ENCODE assay signal across 1 cellular context in the genomic region with DNA sequence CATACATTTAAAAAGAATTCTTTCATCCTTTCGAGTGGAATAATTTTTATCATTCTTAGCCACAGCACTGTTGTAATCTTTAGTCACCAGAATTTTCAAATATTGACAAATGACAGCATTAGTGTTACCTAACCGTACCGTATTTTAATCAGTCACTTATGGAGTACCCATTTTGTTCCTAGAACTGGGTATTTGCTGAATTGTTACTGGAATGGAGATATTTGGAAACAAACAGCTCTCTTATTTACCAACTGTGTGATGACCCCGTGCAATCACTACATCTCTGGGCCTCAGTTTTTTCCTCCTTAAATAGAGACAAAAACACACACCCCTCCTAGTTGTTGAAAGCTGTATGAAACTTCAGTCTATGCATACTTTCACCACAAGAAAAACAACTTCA.
TF ChIP-seq lines count a peak whose summit lies in the region.

No MANE protein-coding gene starts in this region.

TF ChIP-seq in HepG2, 621 proteins besides CTCF, POLR2A, EP300 and RAD21 (continued from another document and continues in another):
- TF ChIP-seq, protein P1, sequence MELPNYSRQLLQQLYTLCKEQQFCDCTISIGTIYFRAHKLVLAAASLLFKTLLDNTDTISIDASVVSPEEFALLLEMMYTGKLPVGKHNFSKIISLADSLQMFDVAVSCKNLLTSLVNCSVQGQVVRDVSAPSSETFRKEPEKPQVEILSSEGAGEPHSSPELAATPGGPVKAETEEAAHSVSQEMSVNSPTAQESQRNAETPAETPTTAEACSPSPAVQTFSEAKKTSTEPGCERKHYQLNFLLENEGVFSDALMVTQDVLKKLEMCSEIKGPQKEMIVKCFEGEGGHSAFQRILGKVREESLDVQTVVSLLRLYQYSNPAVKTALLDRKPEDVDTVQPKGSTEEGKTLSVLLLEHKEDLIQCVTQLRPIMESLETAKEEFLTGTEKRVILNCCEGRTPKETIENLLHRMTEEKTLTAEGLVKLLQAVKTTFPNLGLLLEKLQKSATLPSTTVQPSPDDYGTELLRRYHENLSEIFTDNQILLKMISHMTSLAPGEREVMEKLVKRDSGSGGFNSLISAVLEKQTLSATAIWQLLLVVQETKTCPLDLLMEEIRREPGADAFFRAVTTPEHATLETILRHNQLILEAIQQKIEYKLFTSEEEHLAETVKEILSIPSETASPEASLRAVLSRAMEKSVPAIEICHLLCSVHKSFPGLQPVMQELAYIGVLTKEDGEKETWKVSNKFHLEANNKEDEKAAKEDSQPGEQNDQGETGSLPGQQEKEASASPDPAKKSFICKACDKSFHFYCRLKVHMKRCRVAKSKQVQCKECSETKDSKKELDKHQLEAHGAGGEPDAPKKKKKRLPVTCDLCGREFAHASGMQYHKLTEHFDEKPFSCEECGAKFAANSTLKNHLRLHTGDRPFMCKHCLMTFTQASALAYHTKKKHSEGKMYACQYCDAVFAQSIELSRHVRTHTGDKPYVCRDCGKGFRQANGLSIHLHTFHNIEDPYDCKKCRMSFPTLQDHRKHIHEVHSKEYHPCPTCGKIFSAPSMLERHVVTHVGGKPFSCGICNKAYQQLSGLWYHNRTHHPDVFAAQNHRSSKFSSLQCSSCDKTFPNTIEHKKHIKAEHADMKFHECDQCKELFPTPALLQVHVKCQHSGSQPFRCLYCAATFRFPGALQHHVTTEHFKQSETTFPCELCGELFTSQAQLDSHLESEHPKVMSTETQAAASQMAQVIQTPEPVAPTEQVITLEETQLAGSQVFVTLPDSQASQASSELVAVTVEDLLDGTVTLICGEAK (IDR thresholded peaks at IDR 0.05): no peak
- TF ChIP-seq, protein P1 (CRISPR knock-in tag; IDR thresholded peaks at IDR 0.05): no peak
- peak; percentile 84 for TF ChIP-seq CEBPG (CRISPR knock-in tag; IDR thresholded peaks at IDR 0.05)
- no peak for TF ChIP-seq HDAC6 (IDR thresholded peaks at IDR 0.05; ENCODE audit: low read depth, low read length)
- TF ChIP-seq, protein P2, sequence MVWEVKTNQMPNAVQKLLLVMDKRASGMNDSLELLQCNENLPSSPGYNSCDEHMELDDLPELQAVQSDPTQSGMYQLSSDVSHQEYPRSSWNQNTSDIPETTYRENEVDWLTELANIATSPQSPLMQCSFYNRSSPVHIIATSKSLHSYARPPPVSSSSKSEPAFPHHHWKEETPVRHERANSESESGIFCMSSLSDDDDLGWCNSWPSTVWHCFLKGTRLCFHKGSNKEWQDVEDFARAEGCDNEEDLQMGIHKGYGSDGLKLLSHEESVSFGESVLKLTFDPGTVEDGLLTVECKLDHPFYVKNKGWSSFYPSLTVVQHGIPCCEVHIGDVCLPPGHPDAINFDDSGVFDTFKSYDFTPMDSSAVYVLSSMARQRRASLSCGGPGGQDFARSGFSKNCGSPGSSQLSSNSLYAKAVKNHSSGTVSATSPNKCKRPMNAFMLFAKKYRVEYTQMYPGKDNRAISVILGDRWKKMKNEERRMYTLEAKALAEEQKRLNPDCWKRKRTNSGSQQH (CRISPR knock-in tag; IDR thresholded peaks at IDR 0.05; ENCODE audit: low read depth): no peak
- no peak for TF ChIP-seq ZNF101 (CRISPR knock-in tag; IDR thresholded peaks at IDR 0.05; ENCODE audit: borderline replicate concordance, low read depth)
- TF ChIP-seq, protein P3, sequence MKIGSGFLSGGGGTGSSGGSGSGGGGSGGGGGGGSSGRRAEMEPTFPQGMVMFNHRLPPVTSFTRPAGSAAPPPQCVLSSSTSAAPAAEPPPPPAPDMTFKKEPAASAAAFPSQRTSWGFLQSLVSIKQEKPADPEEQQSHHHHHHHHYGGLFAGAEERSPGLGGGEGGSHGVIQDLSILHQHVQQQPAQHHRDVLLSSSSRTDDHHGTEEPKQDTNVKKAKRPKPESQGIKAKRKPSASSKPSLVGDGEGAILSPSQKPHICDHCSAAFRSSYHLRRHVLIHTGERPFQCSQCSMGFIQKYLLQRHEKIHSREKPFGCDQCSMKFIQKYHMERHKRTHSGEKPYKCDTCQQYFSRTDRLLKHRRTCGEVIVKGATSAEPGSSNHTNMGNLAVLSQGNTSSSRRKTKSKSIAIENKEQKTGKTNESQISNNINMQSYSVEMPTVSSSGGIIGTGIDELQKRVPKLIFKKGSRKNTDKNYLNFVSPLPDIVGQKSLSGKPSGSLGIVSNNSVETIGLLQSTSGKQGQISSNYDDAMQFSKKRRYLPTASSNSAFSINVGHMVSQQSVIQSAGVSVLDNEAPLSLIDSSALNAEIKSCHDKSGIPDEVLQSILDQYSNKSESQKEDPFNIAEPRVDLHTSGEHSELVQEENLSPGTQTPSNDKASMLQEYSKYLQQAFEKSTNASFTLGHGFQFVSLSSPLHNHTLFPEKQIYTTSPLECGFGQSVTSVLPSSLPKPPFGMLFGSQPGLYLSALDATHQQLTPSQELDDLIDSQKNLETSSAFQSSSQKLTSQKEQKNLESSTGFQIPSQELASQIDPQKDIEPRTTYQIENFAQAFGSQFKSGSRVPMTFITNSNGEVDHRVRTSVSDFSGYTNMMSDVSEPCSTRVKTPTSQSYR (CRISPR knock-in tag; IDR thresholded peaks at IDR 0.05; ENCODE audit: borderline replicate concordance): peak; percentile 15; the same call in 1 of the 2 replicates
- TF ChIP-seq CCAR2 (optimal IDR thresholded peaks at IDR 0.05; ENCODE audit: low read depth, low read length): no peak
- no peak for TF ChIP-seq ATM (IDR thresholded peaks at IDR 0.05; ENCODE audit: borderline replicate concordance)
- no peak for TF ChIP-seq SMYD3 (CRISPR knock-in tag; IDR thresholded peaks at IDR 0.05)
- TF ChIP-seq ZNF629 (CRISPR knock-in tag; conservative IDR thresholded peaks at IDR 0.05): peak; percentile 60
- no peak for TF ChIP-seq ZNF432 (CRISPR knock-in tag; IDR thresholded peaks at IDR 0.05; ENCODE audit: borderline replicate concordance)
- TF ChIP-seq ZNF746 (CRISPR knock-in tag; IDR thresholded peaks at IDR 0.05): no peak
- TF ChIP-seq ZNF337 (CRISPR knock-in tag; IDR thresholded peaks at IDR 0.05; ENCODE audit: borderline replicate concordance, low read depth): no peak
- TF ChIP-seq MEF2D (CRISPR knock-in tag; IDR thresholded peaks at IDR 0.05): no peak
- 0 out of 2 replicates have a peak, but pooled peaks have one; percentile 35 for TF ChIP-seq HHEX (CRISPR knock-in tag; IDR thresholded peaks at IDR 0.05)
- TF ChIP-seq TCF7L2 (IDR thresholded peaks at IDR 0.05; ENCODE audit: low read depth, low read length): no peak
- TF ChIP-seq, protein P4, sequence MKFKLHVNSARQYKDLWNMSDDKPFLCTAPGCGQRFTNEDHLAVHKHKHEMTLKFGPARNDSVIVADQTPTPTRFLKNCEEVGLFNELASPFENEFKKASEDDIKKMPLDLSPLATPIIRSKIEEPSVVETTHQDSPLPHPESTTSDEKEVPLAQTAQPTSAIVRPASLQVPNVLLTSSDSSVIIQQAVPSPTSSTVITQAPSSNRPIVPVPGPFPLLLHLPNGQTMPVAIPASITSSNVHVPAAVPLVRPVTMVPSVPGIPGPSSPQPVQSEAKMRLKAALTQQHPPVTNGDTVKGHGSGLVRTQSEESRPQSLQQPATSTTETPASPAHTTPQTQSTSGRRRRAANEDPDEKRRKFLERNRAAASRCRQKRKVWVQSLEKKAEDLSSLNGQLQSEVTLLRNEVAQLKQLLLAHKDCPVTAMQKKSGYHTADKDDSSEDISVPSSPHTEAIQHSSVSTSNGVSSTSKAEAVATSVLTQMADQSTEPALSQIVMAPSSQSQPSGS (CRISPR knock-in tag; IDR thresholded peaks at IDR 0.05): peak; percentile 41; the same call in 1 of the 2 replicates
- TF ChIP-seq, protein P5, sequence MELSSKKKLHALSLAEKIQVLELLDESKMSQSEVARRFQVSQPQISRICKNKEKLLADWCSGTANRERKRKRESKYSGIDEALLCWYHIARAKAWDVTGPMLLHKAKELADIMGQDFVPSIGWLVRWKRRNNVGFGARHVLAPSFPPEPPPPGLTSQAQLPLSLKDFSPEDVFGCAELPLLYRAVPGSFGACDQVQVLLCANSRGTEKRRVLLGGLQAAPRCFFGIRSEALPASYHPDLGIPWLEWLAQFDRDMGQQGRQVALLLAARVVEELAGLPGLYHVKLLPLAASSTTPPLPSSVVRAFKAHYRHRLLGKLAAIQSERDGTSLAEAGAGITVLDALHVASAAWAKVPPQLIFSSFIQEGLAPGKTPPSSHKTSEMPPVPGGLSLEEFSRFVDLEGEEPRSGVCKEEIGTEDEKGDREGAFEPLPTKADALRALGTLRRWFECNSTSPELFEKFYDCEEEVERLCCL (CRISPR knock-in tag; IDR thresholded peaks at IDR 0.05; ENCODE audit: borderline replicate concordance): no peak
- peak; percentile 47; the same call in 1 of the 2 replicates for TF ChIP-seq SIX4 (CRISPR knock-in tag; IDR thresholded peaks at IDR 0.05)
- TF ChIP-seq, protein P6, sequence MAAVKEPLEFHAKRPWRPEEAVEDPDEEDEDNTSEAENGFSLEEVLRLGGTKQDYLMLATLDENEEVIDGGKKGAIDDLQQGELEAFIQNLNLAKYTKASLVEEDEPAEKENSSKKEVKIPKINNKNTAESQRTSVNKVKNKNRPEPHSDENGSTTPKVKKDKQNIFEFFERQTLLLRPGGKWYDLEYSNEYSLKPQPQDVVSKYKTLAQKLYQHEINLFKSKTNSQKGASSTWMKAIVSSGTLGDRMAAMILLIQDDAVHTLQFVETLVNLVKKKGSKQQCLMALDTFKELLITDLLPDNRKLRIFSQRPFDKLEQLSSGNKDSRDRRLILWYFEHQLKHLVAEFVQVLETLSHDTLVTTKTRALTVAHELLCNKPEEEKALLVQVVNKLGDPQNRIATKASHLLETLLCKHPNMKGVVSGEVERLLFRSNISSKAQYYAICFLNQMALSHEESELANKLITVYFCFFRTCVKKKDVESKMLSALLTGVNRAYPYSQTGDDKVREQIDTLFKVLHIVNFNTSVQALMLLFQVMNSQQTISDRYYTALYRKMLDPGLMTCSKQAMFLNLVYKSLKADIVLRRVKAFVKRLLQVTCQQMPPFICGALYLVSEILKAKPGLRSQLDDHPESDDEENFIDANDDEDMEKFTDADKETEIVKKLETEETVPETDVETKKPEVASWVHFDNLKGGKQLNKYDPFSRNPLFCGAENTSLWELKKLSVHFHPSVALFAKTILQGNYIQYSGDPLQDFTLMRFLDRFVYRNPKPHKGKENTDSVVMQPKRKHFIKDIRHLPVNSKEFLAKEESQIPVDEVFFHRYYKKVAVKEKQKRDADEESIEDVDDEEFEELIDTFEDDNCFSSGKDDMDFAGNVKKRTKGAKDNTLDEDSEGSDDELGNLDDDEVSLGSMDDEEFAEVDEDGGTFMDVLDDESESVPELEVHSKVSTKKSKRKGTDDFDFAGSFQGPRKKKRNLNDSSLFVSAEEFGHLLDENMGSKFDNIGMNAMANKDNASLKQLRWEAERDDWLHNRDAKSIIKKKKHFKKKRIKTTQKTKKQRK (IDR thresholded peaks at IDR 0.05; ENCODE audit: low read length): no peak
- TF ChIP-seq TGIF2 (CRISPR knock-in tag; IDR thresholded peaks at IDR 0.05): no peak
- TF ChIP-seq, protein P7, sequence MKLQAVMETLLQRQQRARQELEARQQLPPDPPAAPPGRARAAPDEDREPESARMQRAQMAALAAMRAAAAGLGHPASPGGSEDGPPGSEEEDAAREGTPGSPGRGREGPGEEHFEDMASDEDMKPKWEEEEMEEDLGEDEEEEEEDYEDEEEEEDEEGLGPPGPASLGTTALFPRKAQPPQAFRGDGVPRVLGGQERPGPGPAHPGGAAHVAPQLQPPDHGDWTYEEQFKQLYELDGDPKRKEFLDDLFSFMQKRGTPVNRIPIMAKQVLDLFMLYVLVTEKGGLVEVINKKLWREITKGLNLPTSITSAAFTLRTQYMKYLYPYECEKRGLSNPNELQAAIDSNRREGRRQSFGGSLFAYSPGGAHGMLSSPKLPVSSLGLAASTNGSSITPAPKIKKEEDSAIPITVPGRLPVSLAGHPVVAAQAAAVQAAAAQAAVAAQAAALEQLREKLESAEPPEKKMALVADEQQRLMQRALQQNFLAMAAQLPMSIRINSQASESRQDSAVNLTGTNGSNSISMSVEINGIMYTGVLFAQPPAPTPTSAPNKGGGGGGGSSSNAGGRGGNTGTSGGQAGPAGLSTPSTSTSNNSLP (IDR thresholded peaks at IDR 0.05; ENCODE audit: low read depth, low read length): peak; percentile 88
- peak; percentile 92 for TF ChIP-seq ZNF3 (CRISPR knock-in tag; IDR thresholded peaks at IDR 0.05)
- no peak for TF ChIP-seq RFX3 (CRISPR knock-in tag; IDR thresholded peaks at IDR 0.05)
- TF ChIP-seq RFXAP (CRISPR knock-in tag; IDR thresholded peaks at IDR 0.05; ENCODE audit: borderline replicate concordance): no peak
- TF ChIP-seq ZNF292 (CRISPR knock-in tag; IDR thresholded peaks at IDR 0.05; ENCODE audit: borderline replicate concordance, low read depth): no peak
- TF ChIP-seq THAP11 (CRISPR knock-in tag; IDR thresholded peaks at IDR 0.05): peak; percentile 50
- TF ChIP-seq, protein P8, sequence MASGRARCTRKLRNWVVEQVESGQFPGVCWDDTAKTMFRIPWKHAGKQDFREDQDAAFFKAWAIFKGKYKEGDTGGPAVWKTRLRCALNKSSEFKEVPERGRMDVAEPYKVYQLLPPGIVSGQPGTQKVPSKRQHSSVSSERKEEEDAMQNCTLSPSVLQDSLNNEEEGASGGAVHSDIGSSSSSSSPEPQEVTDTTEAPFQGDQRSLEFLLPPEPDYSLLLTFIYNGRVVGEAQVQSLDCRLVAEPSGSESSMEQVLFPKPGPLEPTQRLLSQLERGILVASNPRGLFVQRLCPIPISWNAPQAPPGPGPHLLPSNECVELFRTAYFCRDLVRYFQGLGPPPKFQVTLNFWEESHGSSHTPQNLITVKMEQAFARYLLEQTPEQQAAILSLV (CRISPR knock-in tag; IDR thresholded peaks at IDR 0.05; ENCODE audit: borderline replicate concordance): no peak
